ENCODE assay signal across 8 cellular contexts in genomic region chr1:224356685-224357625, GRCh38. TPM values are rescaled to one million over a fixed set of nuclear protein-coding genes. Genes with fewer than 3 reads are reported as not detected.
DNase-seq lines count a peak whose midpoint lies in the region; ATAC-seq and TF ChIP-seq lines count a peak whose summit lies in the region.

Gene CNIH4 (plus strand): TSS chr1:224356879. CDS start chr1:224356925, 46 bp downstream.

- POLR2A ChIA-PET in activated CD4-positive, alpha-beta T cell treated with anti-CD3 and anti-CD28 coated beads for 36 hours (lab: Charles Lee): no interaction called here

- H3K4me3 ChIP-seq in choroid plexus epithelial cell (ENCODE audit: low read depth, low read length): peak within 1 kb of the TSS; percentile 93

- CTCF ChIA-PET in activated CD4-positive, alpha-beta T cell treated with anti-CD3 and anti-CD28 coated beads for 36 hours (lab: Charles Lee): interaction anchor here (0.6 to 2.7 kb wide), 13 partner anchors 10 to 241 kb away, joined by 3 to 11 read pairs (median 5); no protein-coding TSS in a partner anchor

- peak; percentile 77 for TF ChIP-seq POLR2A in GM19193 (IDR thresholded peaks at IDR 0.05; ENCODE audit: extremely low read depth, insufficient read depth, insufficient read length)

- peak within 1 kb of the TSS; percentile 80 for H3K4me3 Mint-ChIP-seq in activated CD4-positive, alpha-beta T cell treated with anti-CD3 and anti-CD28 coated beads for 36 hours

- no peak for TF ChIP-seq CTCF in choroid plexus epithelial cell (conservative IDR thresholded peaks at IDR 0.05; ENCODE audit: low read depth, low read length)

- peak within 1 kb of the TSS; percentile 89 for H3K27ac Mint-ChIP-seq in activated CD4-positive, alpha-beta T cell treated with anti-CD3 and anti-CD28 coated beads for 36 hours

- no peaks in the 10 kb centered on the region for H3K27me3 Mint-ChIP-seq in activated CD4-positive, alpha-beta T cell treated with anti-CD3 and anti-CD28 coated beads for 36 hours

- peaks cover 17% of the 10 kb centered on the region for H3K36me3 Mint-ChIP-seq in activated CD4-positive, alpha-beta T cell treated with anti-CD3 and anti-CD28 coated beads for 36 hours (ENCODE audit: low read depth)

- no peaks in the 10 kb centered on the region for H3K9me3 Mint-ChIP-seq in activated CD4-positive, alpha-beta T cell treated with anti-CD3 and anti-CD28 coated beads for 36 hours (ENCODE audit: low read depth)

- peak; percentile 97 for ATAC-seq in HG03439 (IDR thresholded peaks at IDR 0.05; ENCODE audit: unreplicated experiment)
- peak; percentile 98 for ATAC-seq in activated CD4-positive, alpha-beta T cell treated with anti-CD3 and anti-CD28 coated beads for 36 hours

- intact Hi-C loops in activated CD4-positive, alpha-beta T cell treated with anti-CD3 and anti-CD28 coated beads for 36 hours (cut with DNase I, micrococcal nuclease): loop anchor here (1.0 to 5.0 kb wide), 9 partner anchors 11 to 510 kb away; partner anchors contain the start of genes FBXO28 (in 2 of the 2), NVL (in 2 of the 2), TP53BP2 (in 1 of the 2) and WDR26 (in 1 of the 2)

- H3K4me1 Mint-ChIP-seq in activated CD4-positive, alpha-beta T cell treated with anti-CD3 and anti-CD28 coated beads for 36 hours: peaks cover 30% of the 10 kb centered on the region

- peak; percentile 90 to 94 for DNase-seq in AML-193 (lab: John Stamatoyannopoulos, UW)
- peak; percentile 94 for DNase-seq in NCI-H510A treated with DMSO at 0.1 percent for 48 hours (lab: John Stamatoyannopoulos, UW)
- DNase-seq in activated CD4-positive, alpha-beta T cell treated with anti-CD3 and anti-CD28 coated beads for 36 hours: peak; percentile 95
- peak; percentile 97 for DNase-seq in choroid plexus epithelial cell (ENCODE audit: low read depth)
- peak; percentile 90 for DNase-seq in kidney glomerular epithelial cell (lab: John Stamatoyannopoulos, UW)
- peak; percentile 72 to 73 for DNase-seq in stimulated activated CD4-positive, alpha-beta T cell treated with anti-CD3 and anti-CD28 coated beads, Interleukin-1b, Interleukin-23, amount 100 ng/mL, for 1 hour (ENCODE audit: low read depth in 2 of 2)

RNA-seq across cellular contexts. Expression of gene CNIH4, which starts in this region (rescaled TPM):
- 10 to 100 TPM; 29.9 to 49.6 TPM for total RNA-seq in activated CD4-positive, alpha-beta T cell treated with anti-CD3 and anti-CD28 coated beads for 36 hours

Comparison
In these comparisons a context has a peak if more than half of its experiments do, and no peak if none do; other contexts are left out.
1. Peak in every context shown above with its lines: DNase-seq, ATAC-seq and H3K4me3 ChIP-seq.